In genomic region chr2:80395251-80395650, GRCh38 we compare ENCODE assay signal across 22 cellular contexts.
DNase-seq lines count a peak whose midpoint lies in the region; ATAC-seq and TF ChIP-seq lines count a peak whose summit lies in the region.
"Had no signal": no experiment of that assay in that cellular context is flagged by ENCODE, and none has a peak within 500 bp of the region (broad histone marks: within the 10 kb centered on the region; RNA-seq: fewer than 3 reads in every experiment).

No MANE protein-coding gene starts in this region.

- no peaks in the 10 kb centered on the region for H3K36me3 ChIP-seq in vagina
- H3K36me3 ChIP-seq: BE2C, BLaER1 had no signal

- TF ChIP-seq CTCF in vagina (IDR thresholded peaks at IDR 0.05) = no peak

- H3K4me3 ChIP-seq in vagina = no peak overlapping the region
- H3K4me3 ChIP-seq: BLaER1, GM12878 had no signal

- no peaks in the 10 kb centered on the region for H3K9me3 ChIP-seq in vagina
- H3K9me3 ChIP-seq: BE2C, BLaER1 had no signal

- no peaks in the 10 kb centered on the region for H3K27me3 ChIP-seq in vagina
- H3K27me3 ChIP-seq: BE2C, BLaER1 had no signal

- no peak for ATAC-seq in activated CD4-positive, CD25-positive, alpha-beta regulatory T cell treated with anti-CD3 and anti-CD28 coated beads, Interleukin-2, amount 50 U/mL, for 24 hours
- ATAC-seq: GM12878 had no signal

- H3K4me1 ChIP-seq in vagina = no peaks in the 10 kb centered on the region
- H3K4me1 ChIP-seq: BLaER1 had no signal

- DNase-seq in NCI-H2171 treated with DMSO at 0.1 percent for 48 hours (lab: John Stamatoyannopoulos, UW) (peak; percentile 38), NCI-H2171 (lab: John Stamatoyannopoulos, UW) (no peak), NCI-H69 (lab: John Stamatoyannopoulos, UW) (peak; percentile 88), cerebellum (ENCODE audit: low spot score) (peak; percentile 44), pons (ENCODE audit: low spot score) (peak; percentile 19), vagina (ENCODE audit: extremely low spot score in 2 of 2) (no peak), DMS79 treated with DMSO at 0.1 percent for 48 hours (lab: John Stamatoyannopoulos, UW) (no peak)
- DNase-seq: 8988T; ACHN; BE2C; CD4-positive, alpha-beta memory T cell; CD4-positive, CD25-positive, alpha-beta regulatory T cell; CD8-positive, alpha-beta memory T cell; COR-L47; DMS 273 treated with DMSO at 0.1 percent for 48 hours; DMS153; DMS53; DMS79; GDM1 had no signal

- no peak for TF ChIP-seq POLR2A in vagina (IDR thresholded peaks at IDR 0.05)

- intact Hi-C loops in vagina (cut with DNase I) = no loop called here

- H3K27ac ChIP-seq in vagina = no peak overlapping the region
- H3K27ac ChIP-seq: BLaER1 had no signal

Comparison
In these comparisons a context has a peak if more than half of its experiments do, and no peak if none do; other contexts are left out.
1. DNase-seq: peak in NCI-H2171 treated with DMSO at 0.1 percent for 48 hours (single experiment), NCI-H69 (single experiment), cerebellum (single experiment) and pons (single experiment); none in NCI-H2171 (single experiment), vagina (0 of 2) and DMS79 treated with DMSO at 0.1 percent for 48 hours (single experiment).